ENCODE assay signal across 14 cellular contexts in genomic region chr11:13923716-13924650, GRCh38. TPM values are rescaled to one million over a fixed set of nuclear protein-coding genes. Genes with fewer than 3 reads are reported as not detected.
DNase-seq lines count a peak whose midpoint lies in the region; ATAC-seq and TF ChIP-seq lines count a peak whose summit lies in the region.
"Had no signal": no experiment of that assay in that cellular context is flagged by ENCODE, and none has a peak within 500 bp of the region (broad histone marks: within the 10 kb centered on the region; RNA-seq: fewer than 3 reads in every experiment).

No MANE protein-coding gene starts in this region.

- no peaks in the 10 kb centered on the region for H3K9me3 ChIP-seq in stomach
- H3K9me3 ChIP-seq: SK-N-SH had no signal

- H3K27me3 ChIP-seq in stomach, result no peaks in the 10 kb centered on the region

- peaks cover 13% of the 10 kb centered on the region for H3K36me3 Mint-ChIP-seq in activated CD8-positive, alpha-beta memory T cell treated with anti-CD3 and anti-CD28 coated beads, Interleukin-2, amount 10 ng/mL, durations not matched to agents 7 days and 5 days
- H3K36me3 Mint-ChIP-seq in IgD-negative memory B cell, result no peaks in the 10 kb centered on the region

- peaks cover 38% of the 10 kb centered on the region for H3K4me1 Mint-ChIP-seq in activated CD8-positive, alpha-beta memory T cell treated with anti-CD3 and anti-CD28 coated beads, Interleukin-2, amount 10 ng/mL, durations not matched to agents 7 days and 5 days
- peaks cover 26 to 38% (median 28%) of the 10 kb centered on the region in 3 donors for H3K4me1 Mint-ChIP-seq in IgD-negative memory B cell

- H3K9me3 Mint-ChIP-seq in activated CD8-positive, alpha-beta memory T cell treated with anti-CD3 and anti-CD28 coated beads, Interleukin-2, amount 10 ng/mL, durations not matched to agents 7 days and 5 days (ENCODE audit: low read depth), result no peaks in the 10 kb centered on the region
- H3K9me3 Mint-ChIP-seq in IgD-negative memory B cell, result peaks cover 1 to 6% (median 3%) of the 10 kb centered on the region in 3 donors
- H3K9me3 Mint-ChIP-seq: HFFc6 had no signal

- no peak for TF ChIP-seq CTCF in cardiac fibroblast (IDR thresholded peaks at IDR 0.05; ENCODE audit: low read depth, low read length)
- no peak for TF ChIP-seq CTCF in stomach (IDR thresholded peaks at IDR 0.05)

- peak overlapping the region; percentile 46 for H3K4me3 Mint-ChIP-seq in activated CD8-positive, alpha-beta memory T cell treated with anti-CD3 and anti-CD28 coated beads, Interleukin-2, amount 10 ng/mL, durations not matched to agents 7 days and 5 days
- H3K4me3 Mint-ChIP-seq in IgD-negative memory B cell, result peak overlapping the region in 3 of 4 donors; percentile 55 to 93 (median 83)
- H3K4me3 Mint-ChIP-seq: HFFc6 had no signal

- H3K4me3 ChIP-seq in cardiac fibroblast (replicated peaks in 1 of 2; ENCODE audit: low read depth in 2 of 2, low read length in 2 of 2), result no peak overlapping the region
- H3K4me3 ChIP-seq in stomach, result no peak overlapping the region
- H3K4me3 ChIP-seq: smooth muscle cell had no signal

- H3K27ac ChIP-seq in stomach, result peak overlapping the region in 1 of 5 donors; percentile 2

- peak; percentile 92 for ATAC-seq in activated CD8-positive, alpha-beta memory T cell treated with anti-CD3 and anti-CD28 coated beads, Interleukin-2, amount 10 ng/mL, durations not matched to agents 7 days and 5 days
- ATAC-seq: HepG2 had no signal

- TF ChIP-seq POLR2A in stomach (IDR thresholded peaks at IDR 0.05), result no peak

- peak; percentile 57 for DNase-seq in activated CD8-positive, alpha-beta memory T cell treated with anti-CD3 and anti-CD28 coated beads, Interleukin-2, amount 10 ng/mL, durations not matched to agents 7 days and 5 days
- DNase-seq in activated CD8-positive, alpha-beta memory T cell treated with anti-CD3 and anti-CD28 coated beads, Interleukin-2, amount 50 U/mL, for 48 hours, result no peak
- DNase-seq in cardiac fibroblast (ENCODE audit: low read depth in 2 of 2) (peak; percentile 20 to 27), pulmonary artery endothelial cell (ENCODE audit: low read depth, low spot score) (peak; percentile 7), NCI-H1048 (lab: John Stamatoyannopoulos, UW) (no peak), NCI-H2171 (lab: John Stamatoyannopoulos, UW) (no peak), stomach (no peak)
- DNase-seq: activated effector memory CD4-positive, alpha-beta T cell treated with Interleukin-2 at 50 U/mL for 16 hours; HFFc6; NCI-H524; SK-N-SH had no signal

- CTCF ChIA-PET in activated CD8-positive, alpha-beta memory T cell treated with anti-CD3 and anti-CD28 coated beads, Interleukin-2, amount 10 ng/mL, durations not matched to agents 7 days and 5 days (lab: Charles Lee), result interaction anchor here (0.9 to 1.5 kb wide), 3 partner anchors 17 to 324 kb away, joined by 3 to 4 read pairs (median 3); no protein-coding TSS in a partner anchor

- WGBS in stomach, 5 donors, result 54 to 66% (median 61%) methylated on average over 8 of the region's 8 CpGs

- H3K27ac Mint-ChIP-seq in activated CD8-positive, alpha-beta memory T cell treated with anti-CD3 and anti-CD28 coated beads, Interleukin-2, amount 10 ng/mL, durations not matched to agents 7 days and 5 days, result peak overlapping the region; percentile 95
- H3K27ac Mint-ChIP-seq in IgD-negative memory B cell, result peak overlapping the region; percentile 15 to 83 (median 48)
- H3K27ac Mint-ChIP-seq: HFFc6 had no signal

- H3K27me3 Mint-ChIP-seq in activated CD8-positive, alpha-beta memory T cell treated with anti-CD3 and anti-CD28 coated beads, Interleukin-2, amount 10 ng/mL, durations not matched to agents 7 days and 5 days, result no peaks in the 10 kb centered on the region
- peaks cover 7% of the 10 kb centered on the region for H3K27me3 Mint-ChIP-seq in IgD-negative memory B cell

- peaks cover 0 to 6% (median 1%) of the 10 kb centered on the region in 4 donors for H3K4me1 ChIP-seq in stomach

- H3K36me3 ChIP-seq in stomach, result no peaks in the 10 kb centered on the region

- no peak for TF ChIP-seq EP300 in stomach (IDR thresholded peaks at IDR 0.05)

- intact Hi-C loops in stomach (cut with DNase I; ENCODE audit: low total_unique reads), result no loop called here

RNA-seq across cellular contexts. Expression of gene SPON1, which starts 38.5 kb away (rescaled TPM):
- not detected for total RNA-seq in activated CD8-positive, alpha-beta memory T cell treated with anti-CD3 and anti-CD28 coated beads, Interleukin-2, amount 10 ng/mL, durations not matched to agents 7 days and 5 days
- polyA plus RNA-seq in IgD-negative memory B cell (0.19 TPM), stomach (10 to 100 TPM in 1 of 3 donors, 1 to 10 TPM in 2; 9.3 to 14.2 (median 9.9) TPM)
- total RNA-seq in pulmonary artery endothelial cell (not detected in 2 replicates), stomach (100 to 1,000 TPM in 1 of 5 donors, 10 to 100 TPM in 4; 17.5 to 122 (median 73.6) TPM)
- total RNA-seq: HepG2, HFFc6 had no signal
- polyA plus RNA-seq: HepG2, SK-N-SH had no signal

Comparison
In these comparisons a context has a peak if more than half of its experiments do, and no peak if none do; other contexts are left out.
1. DNase-seq: peak in activated CD8-positive, alpha-beta memory T cell treated with anti-CD3 and anti-CD28 coated beads, Interleukin-2, amount 10 ng/mL, durations not matched to agents 7 days and 5 days (single experiment), cardiac fibroblast (2 of 2) and pulmonary artery endothelial cell (single experiment); none in activated CD8-positive, alpha-beta memory T cell treated with anti-CD3 and anti-CD28 coated beads, Interleukin-2, amount 50 U/mL, for 48 hours (single experiment), NCI-H1048 (single experiment), NCI-H2171 (single experiment) and stomach (single experiment).
2. RNA of gene SPON1, which starts 38.5 kb away (total RNA-seq): 17.5 to 122 TPM in stomach; not detected in activated CD8-positive, alpha-beta memory T cell treated with anti-CD3 and anti-CD28 coated beads, Interleukin-2, amount 10 ng/mL, durations not matched to agents 7 days and 5 days and not detected in pulmonary artery endothelial cell; every median in the first group is over 10 times any median in the second.